Comparison of ENCODE assay signal across 10 cellular contexts in the genomic region with DNA sequence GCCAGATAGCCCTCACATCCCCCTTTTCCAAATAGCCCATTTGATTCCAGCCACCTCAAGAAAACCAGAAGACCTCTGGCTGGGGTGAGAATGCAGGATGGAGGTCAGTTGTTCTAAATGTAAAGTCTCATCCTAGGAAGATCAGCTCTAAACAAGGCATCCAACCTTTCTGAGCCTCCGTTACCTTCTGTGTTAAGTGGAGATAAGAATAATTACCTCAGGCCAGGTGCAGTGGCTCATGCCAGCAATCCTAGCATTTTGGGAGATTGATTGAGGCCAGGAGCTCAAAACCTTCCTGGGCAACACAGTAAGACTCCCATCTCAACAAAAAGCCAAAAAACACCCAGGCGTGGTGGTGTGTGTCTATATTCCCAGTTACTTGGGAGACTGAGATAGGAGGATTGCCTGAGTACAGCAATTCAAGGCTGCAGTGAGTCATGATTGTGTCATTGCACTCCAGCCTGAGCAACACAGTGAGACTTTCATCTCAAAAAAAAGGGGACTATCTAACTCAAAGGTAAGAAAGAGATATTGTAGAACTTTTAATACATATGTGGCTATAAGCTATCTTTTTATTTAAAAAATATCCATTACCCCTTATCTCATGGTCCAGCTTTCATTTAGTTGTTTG. TPM values are rescaled to one million over a fixed set of nuclear protein-coding genes. Genes with fewer than 3 reads are reported as not detected.
A peak's percentile ranks its signal among the peaks of the same experiment; 100 is the strongest.
DNase-seq lines count a peak whose midpoint lies in the region; ATAC-seq, FAIRE-seq and TF ChIP-seq lines count a peak whose summit lies in the region.
"Had no signal": no experiment of that assay in that cellular context is flagged by ENCODE, and none has a peak within 500 bp of the region (broad histone marks: within the 10 kb centered on the region; RNA-seq: fewer than 3 reads in every experiment).

No MANE protein-coding gene starts in this region.

- intact Hi-C loops in PC-9 (cut with micrococcal nuclease; ENCODE audit: unreplicated experiment), result no loop called here

- CTCF ChIA-PET in PC-9 (lab: Charles Lee), result interaction anchor here (0.5 kb wide), 1 partner anchor 173 kb away, joined by 5 read pairs; no protein-coding TSS in a partner anchor

- dilution Hi-C loops in keratinocyte (cut with MboI; ENCODE audit: extremely low pct_ligation_motif_present, low sequenced_read_pairs), result no loop called here

- H4K8ac ChIP-seq in mesendoderm (ENCODE audit: low read depth, low read length), result no peak overlapping the region

- H3K27me3 ChIP-seq in keratinocyte (ENCODE audit: control insufficient read depth, extremely low read depth, insufficient read depth, low read length) (no peaks in the 10 kb centered on the region), PC-9 (ENCODE audit: insufficient read depth, low read depth) (no peaks in the 10 kb centered on the region), mesendoderm (ENCODE audit: insufficient read depth, low read length, poor library complexity) (no peaks in the 10 kb centered on the region)

- no peak overlapping the region for H4K5ac ChIP-seq in mesendoderm (ENCODE audit: low read length)

- H3K27ac Mint-ChIP-seq in naive thymus-derived CD8-positive, alpha-beta T cell, result no peak overlapping the region
- H3K27ac Mint-ChIP-seq: progenitor cell of endocrine pancreas had no signal

- H2BK5ac ChIP-seq in mesendoderm (ENCODE audit: low read length), result no peak overlapping the region

- POLR2A ChIA-PET in naive thymus-derived CD8-positive, alpha-beta T cell (lab: Charles Lee), result interaction anchor here (0.6 to 0.8 kb wide), 2 partner anchors 21 to 163 kb away, joined by 4 to 5 read pairs; no protein-coding TSS in a partner anchor
- POLR2A ChIA-PET in PC-9 (lab: Charles Lee; ENCODE audit: unreplicated experiment), result interaction anchor here (0.6 kb wide), 2 partner anchors 15 to 21 kb away, joined by 3 read pairs; no protein-coding TSS in a partner anchor

- H3K4me1 Mint-ChIP-seq in naive thymus-derived CD8-positive, alpha-beta T cell, result peaks cover 8 to 22% (median 13%) of the 10 kb centered on the region in 4 donors

- H3K36me3 Mint-ChIP-seq in naive thymus-derived CD8-positive, alpha-beta T cell, result no peaks in the 10 kb centered on the region

- no peak overlapping the region for H3K4ac ChIP-seq in mesendoderm (ENCODE audit: low read depth, low read length)

- H3K4me2 ChIP-seq in keratinocyte (ENCODE audit: control insufficient read depth, extremely low read depth, insufficient read depth, low read depth, low read length), result peak overlapping the region; percentile 18
- H3K4me2 ChIP-seq in PC-9, result no peak overlapping the region
- no peak overlapping the region for H3K4me2 ChIP-seq in mesendoderm (ENCODE audit: low read length)

- H3K79me2 ChIP-seq in keratinocyte (ENCODE audit: control insufficient read depth, insufficient read depth, low read length) (no peaks in the 10 kb centered on the region), PC-9 (ENCODE audit: low read depth) (no peaks in the 10 kb centered on the region), mesendoderm (ENCODE audit: control insufficient read depth, insufficient read depth, low read length) (no peaks in the 10 kb centered on the region)

- peak; percentile 48 for DNase-seq in DMS53 (lab: John Stamatoyannopoulos, UW)
- DNase-seq in DMS53 treated with DMSO at 0.1 percent for 48 hours (lab: John Stamatoyannopoulos, UW; ENCODE audit: unreplicated experiment), result no peak
- DNase-seq in LoVo (ENCODE audit: low spot score), result peak; percentile 45
- DNase-seq in astrocyte of the hippocampus (ENCODE audit: low read depth, low spot score), result peak; percentile 67
- DNase-seq in keratinocyte (ENCODE audit: low read depth, low spot score), result peak; percentile 58
- DNase-seq in naive thymus-derived CD8-positive, alpha-beta T cell, result no peak
- no peak for DNase-seq in PC-9
- no peak for DNase-seq in mesendoderm

- FAIRE-seq in keratinocyte (lab: Jason Lieb, UNC), result peak; percentile 70

- WGBS in mesendoderm (ENCODE audit: extremely low coverage, insufficient coverage, low lambda C conversion rate), result no CpG with 5 or more reads among the region's 2 CpGs

- BruUV-seq in PC-9 (replicated peaks; lab: Mats Ljungman, UMichigan), result no TSS peak

- H3K4me3 ChIP-seq in keratinocyte (ENCODE audit: control insufficient read depth in 2 of 3, extremely low read depth in 1 of 3, insufficient read depth in 2 of 3, low read depth in 1 of 3, low read length in 3 of 3) (no peak overlapping the region), PC-9 (no peak overlapping the region), mesendoderm (ENCODE audit: low read length) (no peak overlapping the region)

- H4K20me1 ChIP-seq in keratinocyte (ENCODE audit: control insufficient read depth, extremely low read depth, insufficient read depth, low read length) (no peaks in the 10 kb centered on the region), PC-9 (ENCODE audit: insufficient read depth) (no peaks in the 10 kb centered on the region)

- no peak overlapping the region for H3K56ac ChIP-seq in mesendoderm (ENCODE audit: low read length)

- H3K4me1 ChIP-seq in keratinocyte (ENCODE audit: control insufficient read depth, extremely low read depth, insufficient read depth, low read length), result peaks cover 26% of the 10 kb centered on the region
- H3K4me1 ChIP-seq in PC-9 (replicated peaks; ENCODE audit: insufficient read depth), result 0 out of 2 replicates have a peak, but pooled peaks cover 6% of the 10 kb centered on the region
- H3K4me1 ChIP-seq in mesendoderm (ENCODE audit: control insufficient read depth, low read depth, low read length), result no peaks in the 10 kb centered on the region

- H2BK15ac ChIP-seq in mesendoderm (replicated peaks; ENCODE audit: low read depth), result no peak overlapping the region

- H3K9ac ChIP-seq in keratinocyte (ENCODE audit: control insufficient read depth, extremely low read depth, insufficient read depth, low read length) (no peak overlapping the region), mesendoderm (ENCODE audit: low read length) (no peak overlapping the region)

- no peak overlapping the region for H2AFZ ChIP-seq in keratinocyte (ENCODE audit: control insufficient read depth, low read length)
- H2AFZ ChIP-seq in PC-9, result no peak overlapping the region

- H3K4me3 Mint-ChIP-seq in naive thymus-derived CD8-positive, alpha-beta T cell, result no peak overlapping the region

- no peak overlapping the region for H3K18ac ChIP-seq in mesendoderm (ENCODE audit: low read length)

- H3K27ac ChIP-seq in keratinocyte (ENCODE audit: control insufficient read depth, insufficient read depth, low read length) (peak overlapping the region; percentile 35), PC-9 (no peak overlapping the region), mesendoderm (ENCODE audit: low read depth, low read length) (no peak overlapping the region)
- H3K27ac ChIP-seq: 22Rv1 had no signal

- H3K23ac ChIP-seq in mesendoderm (ENCODE audit: low read length), result no peak overlapping the region

- H3K9me3 ChIP-seq in keratinocyte (ENCODE audit: control insufficient read depth, low read depth, low read length), result no peaks in the 10 kb centered on the region
- no peaks in the 10 kb centered on the region for H3K9me3 ChIP-seq in PC-9 (ENCODE audit: insufficient read depth, low read depth)

- H3K36me3 ChIP-seq in keratinocyte (ENCODE audit: control insufficient read depth in 2 of 2, extremely low read depth in 1 of 2, insufficient read depth in 2 of 2, low read length in 2 of 2), result no peaks in the 10 kb centered on the region
- no peaks in the 10 kb centered on the region for H3K36me3 ChIP-seq in PC-9 (ENCODE audit: low read depth)
- no peaks in the 10 kb centered on the region for H3K36me3 ChIP-seq in mesendoderm (ENCODE audit: control insufficient read depth, insufficient read depth, low read length)

- no peak overlapping the region for H2AK5ac ChIP-seq in mesendoderm (ENCODE audit: low read length)

- no peaks in the 10 kb centered on the region for H3K79me1 ChIP-seq in mesendoderm (ENCODE audit: low read length)

- no peaks in the 10 kb centered on the region for H3K27me3 Mint-ChIP-seq in naive thymus-derived CD8-positive, alpha-beta T cell
- H3K27me3 Mint-ChIP-seq: progenitor cell of endocrine pancreas had no signal

- H3K9me1 ChIP-seq in keratinocyte (ENCODE audit: control insufficient read depth, extremely low read depth, insufficient read depth, low read length), result no peaks in the 10 kb centered on the region

- H2BK120ac ChIP-seq in mesendoderm (ENCODE audit: low read depth, low read length), result no peak overlapping the region

- no peak for TF ChIP-seq CTCF in keratinocyte (optimal IDR thresholded peaks at IDR 0.05 in 1 of 3, IDR thresholded peaks at IDR 0.05 in 1 of 3, conservative IDR thresholded peaks at IDR 0.05 in 1 of 3; ENCODE audit: extremely low read depth in 1 of 3, insufficient read depth in 2 of 3, low read length in 3 of 3)
- TF ChIP-seq CTCF in PC-9 (conservative IDR thresholded peaks at IDR 0.05), result no peak

- no peaks in the 10 kb centered on the region for H3K9me2 ChIP-seq in PC-9 (ENCODE audit: insufficient read depth)

- no peaks in the 10 kb centered on the region for H3K9me3 Mint-ChIP-seq in naive thymus-derived CD8-positive, alpha-beta T cell

- no peaks in the 10 kb centered on the region for H3F3A ChIP-seq in PC-9 (ENCODE audit: insufficient read depth, low read depth)

- no peak for ATAC-seq in naive thymus-derived CD8-positive, alpha-beta T cell

RNA-seq across cellular contexts. Expression of a gene that starts 43.5 kb away (rescaled TPM):
- 1.4 to 2.2 TPM (median 1.8 TPM) in 3 replicates for polyA plus RNA-seq in keratinocyte
- 0.26 TPM for polyA plus RNA-seq in keratinocyte (2011; ENCODE audit: low read depth)
- 1.2 and 2.1 TPM in 2 replicates for polyA plus RNA-seq in keratinocyte (2011; cell fraction: cytosol; rRNA removed)
- 1.0 and 1.3 TPM in 2 replicates for polyA plus RNA-seq in keratinocyte (2011; cell fraction: nucleus; rRNA removed)
- 0.16 and 1.8 TPM in 2 replicates for polyA plus RNA-seq in keratinocyte (2012; ENCODE audit: low replicate concordance)
- polyA minus RNA-seq in keratinocyte, result 0.26 to 1.7 TPM (median 0.99 TPM) in 3 replicates
- not detected for polyA minus RNA-seq in keratinocyte (2011; cell fraction: cytosol; rRNA and poly(A)+ RNA removed)
- 0.53 TPM in 1 of 2 replicates, not detected in the other for polyA minus RNA-seq in keratinocyte (2011; cell fraction: nucleus; rRNA and poly(A)+ RNA removed)
- total RNA-seq in naive thymus-derived CD8-positive, alpha-beta T cell, result 1 to 10 TPM; 1.8 to 3.1 TPM
- 1 to 10 TPM in 1 of 3 donors, under 1 TPM in 2; 0.93 to 1.7 (median 0.94) TPM for polyA plus RNA-seq in naive thymus-derived CD8-positive, alpha-beta T cell
- total RNA-seq in PC-9 (2021), result 12.3 and 15.8 TPM in 2 replicates
- polyA plus RNA-seq in mesendoderm (2013, experiment 1 of 2), result 12.9 TPM
- 13.8 TPM for polyA plus RNA-seq in mesendoderm (2013, experiment 2 of 2)

Comparison
In these comparisons a context has a peak if more than half of its experiments do, and no peak if none do; other contexts are left out.
1. DNase-seq: peak in DMS53 (single experiment), LoVo (single experiment), astrocyte of the hippocampus (single experiment) and keratinocyte (single experiment); none in DMS53 treated with DMSO at 0.1 percent for 48 hours (single experiment), naive thymus-derived CD8-positive, alpha-beta T cell (0 of 10), PC-9 (0 of 2) and mesendoderm (single experiment).